Comparison of ENCODE assay signal across 20 cellular contexts in the genomic region with DNA sequence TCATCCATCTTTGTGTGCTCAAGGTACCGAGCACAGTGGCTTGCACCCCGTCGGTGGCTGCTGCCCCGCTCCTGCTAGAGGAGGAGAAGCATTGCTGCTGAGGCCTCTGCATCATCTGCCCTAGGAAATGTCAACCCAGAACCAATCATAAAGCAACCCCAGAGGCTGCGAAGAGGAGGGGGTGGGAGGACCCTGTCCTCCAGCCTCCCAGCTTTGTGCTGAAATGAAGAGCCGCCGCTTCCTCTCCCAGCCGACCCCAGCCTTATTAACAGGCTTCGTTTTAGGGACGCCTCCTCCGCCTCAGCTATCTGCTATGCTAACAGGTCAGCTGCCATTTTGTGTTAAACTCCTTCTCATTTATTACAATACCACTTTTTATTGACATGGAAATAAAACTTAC.
"Had no signal": no experiment of that assay in that cellular context is flagged by ENCODE, and none has a peak within 500 bp of the region (broad histone marks: within the 10 kb centered on the region; RNA-seq: fewer than 3 reads in every experiment).

No MANE protein-coding gene starts in this region.

- H3K4me3 Mint-ChIP-seq: memory B cell, mesothelial cell of epicardium, natural killer cell, type B pancreatic cell had no signal

- H3K27ac Mint-ChIP-seq: immature natural killer cell, memory B cell, mesothelial cell of epicardium, natural killer cell, type B pancreatic cell had no signal

- ATAC-seq: gastroesophageal sphincter, left lung, lower lobe of right lung, natural killer cell, right cardiac atrium had no signal

- H3K36me3 ChIP-seq: esophagus muscularis mucosa, gastroesophageal sphincter, left lung, lower lobe of right lung, ovary, stomach had no signal

- H3K9me3 Mint-ChIP-seq: immature natural killer cell, memory B cell, mesothelial cell of epicardium, natural killer cell, type B pancreatic cell had no signal

- H3K4me1 Mint-ChIP-seq: mesothelial cell of epicardium had no signal

- DNase-seq: cortex of kidney; dorsolateral prefrontal cortex; effector CD8-positive, alpha-beta T cell; glutamatergic neuron; immature natural killer cell; left lung; lower lobe of right lung; natural killer cell; ovary; right cardiac atrium; small intestine; stimulated activated CD4-positive, alpha-beta T cell treated with anti-CD3 and anti-CD28 coated beads, Interleukin-12 subunit alpha, Interleukin-12 subunit beta, amount 100 ng/mL, for 4 hours; stimulated activated naive CD4-positive, alpha-beta T cell; stomach had no signal

- H3K4me1 ChIP-seq: esophagus muscularis mucosa, gastroesophageal sphincter, left lung, lower lobe of right lung, stomach had no signal

- H3K4me3 ChIP-seq: dorsolateral prefrontal cortex, esophagus muscularis mucosa, gastroesophageal sphincter, left lung, lower lobe of right lung, ovary, stomach had no signal

- H3K27ac ChIP-seq: dorsolateral prefrontal cortex, epithelial cell of prostate, esophagus muscularis mucosa, gastroesophageal sphincter, left lung, lower lobe of right lung, ovary, stomach had no signal

- H3K36me3 Mint-ChIP-seq: immature natural killer cell, memory B cell, mesothelial cell of epicardium, natural killer cell, type B pancreatic cell had no signal

- H3K9me3 ChIP-seq: esophagus muscularis mucosa, gastroesophageal sphincter, left lung, lower lobe of right lung, ovary, stomach had no signal

- H3K27me3 ChIP-seq: ovary had no signal
